ENCODE assay signal across 9 cellular contexts in the genomic region with DNA sequence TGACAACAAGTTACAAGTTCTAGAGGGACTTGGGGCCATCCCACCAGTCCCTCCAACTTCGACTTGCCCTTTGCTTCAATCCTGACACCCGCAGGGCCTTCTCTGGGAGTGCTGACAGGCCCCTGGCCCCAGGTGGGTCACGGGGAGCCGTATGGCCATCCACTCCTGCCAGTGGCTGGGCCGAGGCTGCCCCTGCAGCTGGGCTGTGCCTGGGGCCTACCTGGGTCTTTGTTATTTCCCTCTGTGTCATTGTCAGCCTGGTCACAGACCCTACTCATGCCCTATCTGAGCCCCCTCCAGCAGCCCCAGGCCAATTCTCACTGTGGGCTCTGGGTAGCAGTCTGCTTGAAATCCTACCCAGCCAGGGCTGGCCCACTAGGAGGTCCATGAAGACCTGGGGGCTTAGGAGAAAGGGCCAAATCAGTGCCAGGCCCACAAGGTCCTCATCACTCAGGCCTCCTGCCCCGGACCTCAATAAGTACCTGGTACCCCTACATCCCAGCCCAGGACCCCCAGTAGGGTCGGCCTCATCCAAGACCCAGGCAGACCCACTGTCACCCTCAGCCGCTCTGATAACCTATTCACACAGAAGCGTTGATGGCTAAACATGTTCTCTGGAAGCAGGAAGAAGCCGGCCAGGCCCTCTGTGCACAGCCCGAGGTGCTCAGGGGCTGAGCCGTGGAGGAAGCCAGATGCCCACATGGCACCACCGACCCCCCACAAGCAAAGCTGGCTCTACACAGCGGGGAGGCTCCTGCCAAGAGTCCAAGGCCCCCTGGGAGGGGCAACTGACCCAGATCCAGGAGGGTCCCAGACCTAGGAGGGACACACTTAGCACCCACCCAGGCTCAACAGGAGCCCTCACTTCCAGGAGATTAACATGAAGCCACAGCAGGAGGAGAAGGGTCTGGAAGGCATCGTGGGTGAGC. TPM values are rescaled to one million over a fixed set of nuclear protein-coding genes. Genes with fewer than 3 reads are reported as not detected.
DNase-seq lines count a peak whose midpoint lies in the region; ATAC-seq and TF ChIP-seq lines count a peak whose summit lies in the region.
"Had no signal": no experiment of that assay in that cellular context is flagged by ENCODE, and none has a peak within 500 bp of the region (broad histone marks: within the 10 kb centered on the region; RNA-seq: fewer than 3 reads in every experiment).

No MANE protein-coding gene starts in this region.

- in situ Hi-C loops in GM23248 (cut with MboI): no loop called here

- peaks cover 2% of the 10 kb centered on the region for H3K4me1 Mint-ChIP-seq in activated T-cell treated with anti-CD3 and anti-CD28 coated beads, Interleukin-2, amount 50 U/mL, for 4 hours (ENCODE audit: low read depth)
- no peaks in the 10 kb centered on the region for H3K4me1 Mint-ChIP-seq in activated T-cell treated with anti-CD3 and anti-CD28 coated beads, Interleukin-2, amount 50 U/mL, for 72 hours (ENCODE audit: low read depth)

- H3K27me3 Mint-ChIP-seq in activated T-cell treated with anti-CD3 and anti-CD28 coated beads, Interleukin-2, amount 50 U/mL, for 4 hours (ENCODE audit: low read depth): no peaks in the 10 kb centered on the region
- H3K27me3 Mint-ChIP-seq in activated T-cell treated with anti-CD3 and anti-CD28 coated beads, Interleukin-2, amount 50 U/mL, for 72 hours (ENCODE audit: low read depth): no peaks in the 10 kb centered on the region

- H3K27me3 ChIP-seq in Loucy (ENCODE audit: insufficient read depth, low read length, poor library complexity, severe bottlenecking) (no peaks in the 10 kb centered on the region), lower lobe of right lung (ENCODE audit: low read depth) (no peaks in the 10 kb centered on the region), GM23248 (replicated peaks; ENCODE audit: insufficient read depth) (no peaks in the 10 kb centered on the region)
- H3K27me3 ChIP-seq: MG63 had no signal

- no peak overlapping the region for H3K4me3 Mint-ChIP-seq in activated T-cell treated with anti-CD3 and anti-CD28 coated beads, Interleukin-2, amount 50 U/mL, for 4 hours
- no peak overlapping the region for H3K4me3 Mint-ChIP-seq in activated T-cell treated with anti-CD3 and anti-CD28 coated beads, Interleukin-2, amount 50 U/mL, for 72 hours

- H3K9me3 ChIP-seq in Loucy (ENCODE audit: insufficient read depth, low read depth, low read length) (no peaks in the 10 kb centered on the region), lower lobe of right lung (no peaks in the 10 kb centered on the region), GM23248 (ENCODE audit: low read depth) (no peaks in the 10 kb centered on the region)
- H3K9me3 ChIP-seq: MG63 had no signal

- WGBS in GM23248 (ENCODE audit: low coverage in 1 of 2, low lambda C conversion rate in 2 of 2, missing lambda C conversion rate in 2 of 2), 2 experiments: 81 to 88% methylated on average over 14 of the region's 15 CpGs

- TF ChIP-seq CTCF in Loucy (conservative IDR thresholded peaks at IDR 0.05; ENCODE audit: low read length): no peak
- TF ChIP-seq CTCF in lower lobe of right lung (IDR thresholded peaks at IDR 0.05): no peak

- no peak for ATAC-seq in activated T-cell treated with anti-CD3 and anti-CD28 coated beads, Interleukin-2, amount 50 U/mL, for 4 hours
- no peak for ATAC-seq in activated T-cell treated with anti-CD3 and anti-CD28 coated beads, Interleukin-2, amount 50 U/mL, for 72 hours (replicated peaks in 1 of 2)
- no peak for ATAC-seq in lower lobe of right lung
- ATAC-seq in HG03439 (IDR thresholded peaks at IDR 0.05; ENCODE audit: unreplicated experiment): no peak

- H3K4me2 ChIP-seq in Loucy (ENCODE audit: low read depth, low read length, poor library complexity, severe bottlenecking) (no peak overlapping the region), GM23248 (ENCODE audit: unreplicated experiment) (no peak overlapping the region)

- peak overlapping the region; percentile 83 for H2AFZ ChIP-seq in Loucy (ENCODE audit: low read length)
- no peak overlapping the region for H2AFZ ChIP-seq in GM23248

- H3F3A ChIP-seq in Loucy (ENCODE audit: low read depth): no peaks in the 10 kb centered on the region
- H3F3A ChIP-seq in GM23248 (ENCODE audit: insufficient read depth): 0 out of 2 replicates have a peak, but pooled peaks cover 3% of the 10 kb centered on the region

- no peak overlapping the region for H3K4me3 ChIP-seq in Loucy (ENCODE audit: low read length, poor library complexity, severe bottlenecking)
- no peak overlapping the region for H3K4me3 ChIP-seq in lower lobe of right lung
- no peak overlapping the region for H3K4me3 ChIP-seq in GM23248
- H3K4me3 ChIP-seq: MG63 had no signal

- no peaks in the 10 kb centered on the region for H3K4me1 ChIP-seq in Loucy (ENCODE audit: insufficient read depth, low read length, poor library complexity, severe bottlenecking)
- peaks cover 7% of the 10 kb centered on the region for H3K4me1 ChIP-seq in lower lobe of right lung
- H3K4me1 ChIP-seq in GM23248 (ENCODE audit: insufficient read depth): no peaks in the 10 kb centered on the region

- no peaks in the 10 kb centered on the region for H3K36me3 ChIP-seq in Loucy (ENCODE audit: insufficient read depth, low read length)
- H3K36me3 ChIP-seq in lower lobe of right lung: peaks cover 17% of the 10 kb centered on the region
- H3K36me3 ChIP-seq in GM23248 (ENCODE audit: low read depth): no peaks in the 10 kb centered on the region
- H3K36me3 ChIP-seq: MG63 had no signal

- H3K27ac ChIP-seq in lower lobe of right lung (no peak overlapping the region), substantia nigra (ENCODE audit: low read depth, low read length, poor library complexity, severe bottlenecking) (peak overlapping the region; percentile 93), GM23248 (no peak overlapping the region)

- no peaks in the 10 kb centered on the region for H3K9me2 ChIP-seq in Loucy (replicated peaks; ENCODE audit: low read depth, low read length)
- H3K9me2 ChIP-seq in GM23248 (ENCODE audit: insufficient read depth): no peaks in the 10 kb centered on the region

- H3K9ac ChIP-seq in Loucy (ENCODE audit: low read depth, low read length, poor library complexity, severe bottlenecking): no peak overlapping the region
- H3K9ac ChIP-seq in GM23248: no peak overlapping the region

- peaks cover 2% of the 10 kb centered on the region for H3K9me3 Mint-ChIP-seq in activated T-cell treated with anti-CD3 and anti-CD28 coated beads, Interleukin-2, amount 50 U/mL, for 4 hours
- H3K9me3 Mint-ChIP-seq in activated T-cell treated with anti-CD3 and anti-CD28 coated beads, Interleukin-2, amount 50 U/mL, for 72 hours: no peaks in the 10 kb centered on the region

- peak; percentile 2 for DNase-seq in activated T-cell treated with anti-CD3 and anti-CD28 coated beads, Interleukin-2, amount 50 U/mL, for 4 hours
- no peak for DNase-seq in activated T-cell treated with anti-CD3 and anti-CD28 coated beads, Interleukin-2, amount 50 U/mL, for 72 hours
- DNase-seq in lower lobe of right lung (peak; percentile 41), substantia nigra (lab: John Stamatoyannopoulos, UW) (no peak), GM23248 (no peak), NCI-H526 treated with DMSO at 0.1 percent for 48 hours (lab: John Stamatoyannopoulos, UW) (no peak)

- peaks cover 10% of the 10 kb centered on the region for H3K36me3 Mint-ChIP-seq in activated T-cell treated with anti-CD3 and anti-CD28 coated beads, Interleukin-2, amount 50 U/mL, for 4 hours (ENCODE audit: insufficient read depth)
- no peaks in the 10 kb centered on the region for H3K36me3 Mint-ChIP-seq in activated T-cell treated with anti-CD3 and anti-CD28 coated beads, Interleukin-2, amount 50 U/mL, for 72 hours (ENCODE audit: insufficient read depth in 2 of 2)

- H3K79me2 ChIP-seq in Loucy (ENCODE audit: insufficient read depth, low read length) (no peaks in the 10 kb centered on the region), GM23248 (ENCODE audit: insufficient read depth) (no peaks in the 10 kb centered on the region)

- H4K20me1 ChIP-seq in Loucy (ENCODE audit: insufficient read depth, low read length, poor library complexity, severe bottlenecking) (no peaks in the 10 kb centered on the region), GM23248 (ENCODE audit: insufficient read depth) (no peaks in the 10 kb centered on the region)

- H3K27ac Mint-ChIP-seq in activated T-cell treated with anti-CD3 and anti-CD28 coated beads, Interleukin-2, amount 50 U/mL, for 72 hours: no peak overlapping the region

- intact Hi-C loops in lower lobe of right lung (cut with DNase I): no loop called here

RNA-seq across cellular contexts. Expression of a gene that starts 57.7 kb away (rescaled TPM):
- 10 to 100 TPM; 30.3 to 34.6 (median 32.7) TPM for total RNA-seq in activated T-cell treated with anti-CD3 and anti-CD28 coated beads, Interleukin-2, amount 50 U/mL, for 4 hours
- 100 to 1,000 TPM in 1 of 2 donors, 10 to 100 TPM in 1; 87.3 to 127 TPM for total RNA-seq in activated T-cell treated with anti-CD3 and anti-CD28 coated beads, Interleukin-2, amount 50 U/mL, for 72 hours
- 33.9 TPM for total RNA-seq in lower lobe of right lung
- total RNA-seq in GM23248 (2014; rRNA removed; shearing (Covaris generic)): 33.0 and 33.1 TPM in 2 replicates
- polyA plus RNA-seq in GM23248 (2016; fragmentation: Nextera tagmentation; extraction: Ambion mirVana): 23.9 and 24.3 TPM in 2 replicates

Comparison
In these comparisons a context has a peak if more than half of its experiments do, and no peak if none do; other contexts are left out.
1. DNase-seq: peak in activated T-cell treated with anti-CD3 and anti-CD28 coated beads, Interleukin-2, amount 50 U/mL, for 4 hours (single experiment) and lower lobe of right lung (single experiment); none in activated T-cell treated with anti-CD3 and anti-CD28 coated beads, Interleukin-2, amount 50 U/mL, for 72 hours (0 of 2), substantia nigra (0 of 49), GM23248 (single experiment) and NCI-H526 treated with DMSO at 0.1 percent for 48 hours (single experiment).